Comparison of ENCODE assay signal across 6 cellular contexts in genomic region chr11:67630943-67631331, GRCh38. TPM values are rescaled to one million over a fixed set of nuclear protein-coding genes. Genes with fewer than 3 reads are reported as not detected.
A peak's percentile ranks its signal among the peaks of the same experiment; 100 is the strongest.
DNase-seq lines count a peak whose midpoint lies in the region; ATAC-seq and TF ChIP-seq lines count a peak whose summit lies in the region.

No MANE protein-coding gene starts in this region.

- no peak for DNase-seq in activated CD8-positive, alpha-beta memory T cell treated with anti-CD3 and anti-CD28 coated beads, Interleukin-2, amount 10 ng/mL, durations not matched to agents 7 days and 5 days
- no peak for DNase-seq in activated CD8-positive, alpha-beta memory T cell treated with anti-CD3 and anti-CD28 coated beads, Interleukin-2, amount 50 U/mL, for 48 hours
- DNase-seq in heart right ventricle = no peak
- no peak for DNase-seq in tibial artery
- no peak for DNase-seq in Kasumi-1 (lab: John Stamatoyannopoulos, UW)

- WGBS in heart right ventricle, 2 donors = 57 to 60% methylated on average over 16 of the region's 16 CpGs

- H3K4me3 Mint-ChIP-seq in activated CD8-positive, alpha-beta memory T cell treated with anti-CD3 and anti-CD28 coated beads, Interleukin-2, amount 10 ng/mL, durations not matched to agents 7 days and 5 days = peak overlapping the region; percentile 76

- H3K27me3 ChIP-seq in heart right ventricle = no peaks in the 10 kb centered on the region
- peaks cover 0 to 12% of the 10 kb centered on the region in 2 donors for H3K27me3 ChIP-seq in tibial artery

- no peaks in the 10 kb centered on the region for H3K27me3 Mint-ChIP-seq in activated CD8-positive, alpha-beta memory T cell treated with anti-CD3 and anti-CD28 coated beads, Interleukin-2, amount 10 ng/mL, durations not matched to agents 7 days and 5 days

- no peaks in the 10 kb centered on the region for H3K9me3 ChIP-seq in heart right ventricle
- no peaks in the 10 kb centered on the region for H3K9me3 ChIP-seq in tibial artery

- H3K27ac ChIP-seq in heart right ventricle (peak overlapping the region; percentile 16 to 98 (median 92)), tibial artery (peak overlapping the region; percentile 92 to 93)

- no peaks in the 10 kb centered on the region for H3K36me3 ChIP-seq in heart right ventricle
- no peaks in the 10 kb centered on the region for H3K36me3 ChIP-seq in tibial artery

- intact Hi-C loops in heart right ventricle (cut with DNase I) (loop anchor here in 4 of 10 donors (2.0 to 10.0 kb wide), 3 partner anchors 24 to 174 kb away; partner anchors contain the start of gene NDUFV1 (in 1 of the 4)), tibial artery (cut with DNase I; ENCODE audit: low total_unique reads) (no loop called here)

- peaks cover 13% of the 10 kb centered on the region for H3K4me1 Mint-ChIP-seq in activated CD8-positive, alpha-beta memory T cell treated with anti-CD3 and anti-CD28 coated beads, Interleukin-2, amount 10 ng/mL, durations not matched to agents 7 days and 5 days

- H3K27ac Mint-ChIP-seq in activated CD8-positive, alpha-beta memory T cell treated with anti-CD3 and anti-CD28 coated beads, Interleukin-2, amount 10 ng/mL, durations not matched to agents 7 days and 5 days = peak overlapping the region; percentile 86

- H3K9me3 Mint-ChIP-seq in activated CD8-positive, alpha-beta memory T cell treated with anti-CD3 and anti-CD28 coated beads, Interleukin-2, amount 10 ng/mL, durations not matched to agents 7 days and 5 days (ENCODE audit: low read depth) = no peaks in the 10 kb centered on the region

- CTCF ChIA-PET in activated CD8-positive, alpha-beta memory T cell treated with anti-CD3 and anti-CD28 coated beads, Interleukin-2, amount 10 ng/mL, durations not matched to agents 7 days and 5 days (lab: Charles Lee) = interaction anchor here (1.3 to 8.4 kb wide), 11 partner anchors 8 to 278 kb away, joined by 3 to 157 read pairs (median 16); partner anchors contain the start of genes ACY3, POLD4 and TBX10

- ATAC-seq in activated CD8-positive, alpha-beta memory T cell treated with anti-CD3 and anti-CD28 coated beads, Interleukin-2, amount 10 ng/mL, durations not matched to agents 7 days and 5 days = no peak
- no peak for ATAC-seq in heart right ventricle
- no peak for ATAC-seq in GM18858 (IDR thresholded peaks at IDR 0.05; ENCODE audit: unreplicated experiment)

- H3K4me3 ChIP-seq in heart right ventricle = peak overlapping the region; percentile 16 to 80 (median 64)
- H3K4me3 ChIP-seq in tibial artery = peak overlapping the region; percentile 59 to 83

- no peaks in the 10 kb centered on the region for H3K36me3 Mint-ChIP-seq in activated CD8-positive, alpha-beta memory T cell treated with anti-CD3 and anti-CD28 coated beads, Interleukin-2, amount 10 ng/mL, durations not matched to agents 7 days and 5 days

- peak in 3 of 9 donors; percentile 2 to 16 (median 3) for TF ChIP-seq CTCF in heart right ventricle (IDR thresholded peaks at IDR 0.05)
- no peak for TF ChIP-seq CTCF in tibial artery (IDR thresholded peaks at IDR 0.05)

- H3K4me1 ChIP-seq in heart right ventricle = peaks cover 0 to 30% (median 19%) of the 10 kb centered on the region in 9 donors
- peaks cover 6 to 29% (median 15%) of the 10 kb centered on the region in 4 donors for H3K4me1 ChIP-seq in tibial artery

RNA-seq across cellular contexts. Expression of gene NUDT8, which starts 1.2 kb away (rescaled TPM):
- 10 to 100 TPM; 15.3 to 16.7 TPM for total RNA-seq in activated CD8-positive, alpha-beta memory T cell treated with anti-CD3 and anti-CD28 coated beads, Interleukin-2, amount 10 ng/mL, durations not matched to agents 7 days and 5 days
- 10 to 100 TPM; 40.5 to 93.4 (median 51.7) TPM for total RNA-seq in heart right ventricle
- 100 to 1,000 TPM in 1 of 2 donors, 10 to 100 TPM in 1; 48.1 to 107 TPM for polyA plus RNA-seq in heart right ventricle

RNA-seq across cellular contexts. Expression of gene TBX10, which starts 8.6 kb away (rescaled TPM):
- not detected for total RNA-seq in activated CD8-positive, alpha-beta memory T cell treated with anti-CD3 and anti-CD28 coated beads, Interleukin-2, amount 10 ng/mL, durations not matched to agents 7 days and 5 days
- under 1 TPM in 3 of 10 donors, not detected in 7; 0.17 to 0.44 (median 0.28) TPM for total RNA-seq in heart right ventricle
- polyA plus RNA-seq in heart right ventricle = not detected

RNA-seq across cellular contexts. Expression of gene ACY3, which starts 19.6 kb away (rescaled TPM):
- under 1 TPM; 0.53 to 0.75 TPM for total RNA-seq in activated CD8-positive, alpha-beta memory T cell treated with anti-CD3 and anti-CD28 coated beads, Interleukin-2, amount 10 ng/mL, durations not matched to agents 7 days and 5 days
- total RNA-seq in heart right ventricle = not detected
- not detected for polyA plus RNA-seq in heart right ventricle

RNA-seq across cellular contexts. Expression of gene NDUFV1, which starts 24.2 kb away (rescaled TPM):
- 100 to 1,000 TPM; 239 to 252 TPM for total RNA-seq in activated CD8-positive, alpha-beta memory T cell treated with anti-CD3 and anti-CD28 coated beads, Interleukin-2, amount 10 ng/mL, durations not matched to agents 7 days and 5 days
- total RNA-seq in heart right ventricle = 100 to 1,000 TPM; 406 to 712 (median 638) TPM
- polyA plus RNA-seq in heart right ventricle = 100 to 1,000 TPM; 295 to 387 TPM

RNA-seq across cellular contexts. Expression of gene ALDH3B2, which starts 43.5 kb away (rescaled TPM):
- total RNA-seq in activated CD8-positive, alpha-beta memory T cell treated with anti-CD3 and anti-CD28 coated beads, Interleukin-2, amount 10 ng/mL, durations not matched to agents 7 days and 5 days = not detected
- not detected for total RNA-seq in heart right ventricle
- polyA plus RNA-seq in heart right ventricle = under 1 TPM in 1 of 2 donors, not detected in 1; 0.03 TPM
